8 cellular contexts compared by ENCODE assay signal in genomic region chr7:38374507-38374906, GRCh38.
DNase-seq lines count a peak whose midpoint lies in the region; ATAC-seq, FAIRE-seq and TF ChIP-seq lines count a peak whose summit lies in the region.

No MANE protein-coding gene starts in this region.

- no peak overlapping the region for H3K4me3 ChIP-seq in kidney (ENCODE audit: low read length in 2 of 2)

- H3K36me3 Mint-ChIP-seq in activated naive CD8-positive, alpha-beta T cell treated with anti-CD3 and anti-CD28 coated beads for 36 hours = no peaks in the 10 kb centered on the region

- intact Hi-C loops in kidney (cut with DNase I) = no loop called here

- peaks cover 3% of the 10 kb centered on the region in 2 donors for H3K4me1 ChIP-seq in kidney (ENCODE audit: control insufficient read depth in 1 of 2, insufficient read depth in 1 of 2, low read depth in 1 of 2, low read length in 2 of 2)

- no peaks in the 10 kb centered on the region for H3K9me3 ChIP-seq in kidney (ENCODE audit: control insufficient read depth in 1 of 2, low read length in 2 of 2)

- no peak overlapping the region for H3K9ac ChIP-seq in kidney (ENCODE audit: low read length in 2 of 2)

- peak; percentile 61 for DNase-seq in COLO829 (ENCODE audit: low spot score)
- peak; percentile 43 for DNase-seq in GM20000 (ENCODE audit: low spot score)
- DNase-seq in OCI-M1 (lab: John Stamatoyannopoulos, UW) = peak; percentile 23
- DNase-seq in activated naive CD8-positive, alpha-beta T cell treated with anti-CD3 and anti-CD28 coated beads for 36 hours = peak; percentile 34
- DNase-seq in kidney = no peak
- peak; percentile 13 for DNase-seq in stromal cell of bone marrow (ENCODE audit: low read depth)
- no peak for DNase-seq in left lobe of liver (ENCODE audit: low spot score)

- TF ChIP-seq CTCF in GM20000 (IDR thresholded peaks at IDR 0.05; ENCODE audit: extremely low read depth, missing control alignments) = peak; percentile 25
- peak; percentile 8 for TF ChIP-seq CTCF in kidney (IDR thresholded peaks at IDR 0.05; ENCODE audit: borderline replicate concordance, extremely low read depth, insufficient read depth)

- no peak for FAIRE-seq in kidney (lab: Jason Lieb, UNC)

- H3K9me3 Mint-ChIP-seq in activated naive CD8-positive, alpha-beta T cell treated with anti-CD3 and anti-CD28 coated beads for 36 hours = no peaks in the 10 kb centered on the region

- no peaks in the 10 kb centered on the region for H3K27me3 Mint-ChIP-seq in activated naive CD8-positive, alpha-beta T cell treated with anti-CD3 and anti-CD28 coated beads for 36 hours

- no peak overlapping the region for H3K27ac Mint-ChIP-seq in activated naive CD8-positive, alpha-beta T cell treated with anti-CD3 and anti-CD28 coated beads for 36 hours

- ATAC-seq in GM21717 (IDR thresholded peaks at IDR 0.05; ENCODE audit: unreplicated experiment) = no peak
- ATAC-seq in left lobe of liver = no peak

- no peak overlapping the region for H3K4me3 Mint-ChIP-seq in activated naive CD8-positive, alpha-beta T cell treated with anti-CD3 and anti-CD28 coated beads for 36 hours

- H3K27ac ChIP-seq in kidney (ENCODE audit: low read depth in 2 of 2, low read length in 2 of 2) = no peak overlapping the region

- H3K4me1 Mint-ChIP-seq in activated naive CD8-positive, alpha-beta T cell treated with anti-CD3 and anti-CD28 coated beads for 36 hours = peaks cover 13% of the 10 kb centered on the region

- H3K36me3 ChIP-seq in kidney (ENCODE audit: control insufficient read depth in 1 of 2, insufficient read depth in 2 of 2, low read length in 2 of 2) = no peaks in the 10 kb centered on the region

Comparison
In these comparisons a context has a peak if more than half of its experiments do, and no peak if none do; other contexts are left out.
1. DNase-seq: peak in COLO829 (single experiment), GM20000 (single experiment), OCI-M1 (single experiment), activated naive CD8-positive, alpha-beta T cell treated with anti-CD3 and anti-CD28 coated beads for 36 hours (single experiment) and stromal cell of bone marrow (single experiment); none in kidney (single experiment) and left lobe of liver (single experiment).